29 cellular contexts compared by ENCODE assay signal in the genomic region with DNA sequence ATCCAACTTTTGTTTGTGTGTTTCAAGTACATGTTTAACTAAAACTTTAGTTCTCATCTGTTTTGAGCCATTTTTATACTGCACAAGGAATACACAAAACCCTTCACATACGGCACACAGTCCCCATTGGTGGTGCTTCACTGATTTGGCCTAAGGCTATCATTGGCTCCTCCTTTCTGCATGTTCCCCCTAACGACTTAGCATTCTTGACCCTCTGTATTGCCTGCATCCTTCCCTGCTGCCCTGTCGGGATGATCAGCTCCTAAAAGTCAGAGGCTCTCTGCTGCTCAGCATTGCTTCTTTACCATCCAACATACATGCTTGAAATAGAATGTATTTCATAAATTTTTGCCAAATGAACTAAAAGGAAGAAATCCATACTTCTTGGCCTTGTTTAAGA.
"Had no signal": no experiment of that assay in that cellular context is flagged by ENCODE, and none has a peak within 500 bp of the region (broad histone marks: within the 10 kb centered on the region; RNA-seq: fewer than 3 reads in every experiment).

No MANE protein-coding gene starts in this region.

- H3K27me3 Mint-ChIP-seq: effector memory CD8-positive, alpha-beta T cell had no signal

- H3K27ac ChIP-seq: coronary artery, esophagus squamous epithelium, lower lobe of right lung, ovary, psoas muscle, sigmoid colon, stomach, thyroid gland, vagina had no signal

- H3K36me3 ChIP-seq: esophagus squamous epithelium, lower lobe of right lung, ovary, sigmoid colon, stomach, thyroid gland, vagina had no signal

- H3K4me1 ChIP-seq: esophagus squamous epithelium, lower lobe of right lung, psoas muscle, sigmoid colon, stomach, thyroid gland, vagina had no signal

- H3K27ac Mint-ChIP-seq: effector memory CD8-positive, alpha-beta T cell; immature natural killer cell; natural killer cell; stimulated activated effector memory CD8-positive, alpha-beta T cell treated with anti-CD3 and anti-CD28 coated beads, Interleukin-12 subunit alpha, Interleukin-12 subunit beta, amount 100 ng/mL, for 72 hours had no signal

- DNase-seq: dermis blood vessel endothelial cell; effector memory CD8-positive, alpha-beta T cell; erythroblast; esophagus squamous epithelium; foreskin melanocyte; hypothalamus; immature natural killer cell; islet precursor cell; kidney glomerular epithelial cell; left colon; left ventricle myocardium superior; lower lobe of right lung; natural killer cell; occipital lobe; ovary; posterior cingulate gyrus; psoas muscle; right cardiac atrium; sigmoid colon; stimulated activated CD4-positive, alpha-beta T cell treated with anti-CD3 and anti-CD28 coated beads, Interleukin-2, amount 100 ng/mL, for 24 hours; stimulated activated CD4-positive, alpha-beta T cell treated with anti-CD3 and anti-CD28 coated beads, Interleukin-4, amount 100 ng/mL, for 24 hours; stimulated activated naive CD4-positive, alpha-beta T cell treated with Interleukin-2 at 50 U/mL for 16 hours; stomach; thyroid gland; trophoblast cell had no signal

- ATAC-seq: effector memory CD8-positive, alpha-beta T cell; left colon; left ventricle myocardium superior; lower lobe of right lung; natural killer cell; psoas muscle; right cardiac atrium; stimulated activated effector memory CD8-positive, alpha-beta T cell treated with anti-CD3 and anti-CD28 coated beads, Interleukin-12 subunit alpha, Interleukin-12 subunit beta, amount 100 ng/mL, for 72 hours had no signal

- FAIRE-seq: endometrium had no signal

- H3K4me3 ChIP-seq: coronary artery, esophagus squamous epithelium, lower lobe of right lung, ovary, psoas muscle, sigmoid colon, stomach, thyroid gland, vagina had no signal

- H3K36me3 Mint-ChIP-seq: immature natural killer cell; natural killer cell; stimulated activated effector memory CD8-positive, alpha-beta T cell treated with anti-CD3 and anti-CD28 coated beads, Interleukin-12 subunit alpha, Interleukin-12 subunit beta, amount 100 ng/mL, for 72 hours had no signal

- H3K4me3 Mint-ChIP-seq: effector memory CD8-positive, alpha-beta T cell; immature natural killer cell; natural killer cell; stimulated activated effector memory CD8-positive, alpha-beta T cell treated with anti-CD3 and anti-CD28 coated beads, Interleukin-12 subunit alpha, Interleukin-12 subunit beta, amount 100 ng/mL, for 72 hours had no signal

- H3K9me3 ChIP-seq: esophagus squamous epithelium, ovary, sigmoid colon, thyroid gland, vagina had no signal

- H3K4me1 Mint-ChIP-seq: immature natural killer cell; natural killer cell; stimulated activated effector memory CD8-positive, alpha-beta T cell treated with anti-CD3 and anti-CD28 coated beads, Interleukin-12 subunit alpha, Interleukin-12 subunit beta, amount 100 ng/mL, for 72 hours had no signal

- H3K27me3 ChIP-seq: ovary, sigmoid colon, stomach, thyroid gland, vagina had no signal
